ENCODE assay signal across 11 cellular contexts in genomic region chr9:112809351-112809848, GRCh38. TPM values are rescaled to one million over a fixed set of nuclear protein-coding genes. Genes with fewer than 3 reads are reported as not detected.
DNase-seq lines count a peak whose midpoint lies in the region; ATAC-seq and TF ChIP-seq lines count a peak whose summit lies in the region.
"Had no signal": no experiment of that assay in that cellular context is flagged by ENCODE, and none has a peak within 500 bp of the region (broad histone marks: within the 10 kb centered on the region; RNA-seq: fewer than 3 reads in every experiment).

No MANE protein-coding gene starts in this region.

- no peak for TF ChIP-seq EP300 in ovary (IDR thresholded peaks at IDR 0.05)

- in situ Hi-C loops in HAP-1 (cut with MboI; ENCODE audit: low sequenced_read_pairs): no loop called here

- H3K4me1 ChIP-seq in lower lobe of right lung (peaks cover 20% of the 10 kb centered on the region), ovary (ENCODE audit: insufficient read depth) (no peaks in the 10 kb centered on the region), HAP-1 (peaks cover 8% of the 10 kb centered on the region)

- intact Hi-C loops in lower lobe of right lung (cut with DNase I) (no loop called here), ovary (cut with DNase I) (no loop called here)

- H3K4me3 ChIP-seq in lower lobe of right lung (no peak overlapping the region), ovary (no peak overlapping the region), HAP-1 (no peak overlapping the region)
- H3K4me3 ChIP-seq: cardiac muscle cell had no signal

- H3K27ac ChIP-seq in lower lobe of right lung (peak overlapping the region; percentile 58), ovary (no peak overlapping the region)
- H3K27ac ChIP-seq: cardiac muscle cell had no signal

- no peaks in the 10 kb centered on the region for H3K9me3 ChIP-seq in lower lobe of right lung
- H3K9me3 ChIP-seq in ovary: no peaks in the 10 kb centered on the region
- H3K9me3 ChIP-seq in HAP-1: no peaks in the 10 kb centered on the region

- 94 to 95% (median 94%) methylated on average over 7 of the region's 7 CpGs for WGBS in ovary, 3 donors

- TF ChIP-seq CTCF in lower lobe of right lung (IDR thresholded peaks at IDR 0.05) (no peak), ovary (IDR thresholded peaks at IDR 0.05) (no peak)

- no peak for TF ChIP-seq POLR2A in ovary (IDR thresholded peaks at IDR 0.05)

- ATAC-seq in GM18520 (IDR thresholded peaks at IDR 0.05; ENCODE audit: unreplicated experiment): peak; percentile 99
- ATAC-seq in GM21723 (IDR thresholded peaks at IDR 0.05; ENCODE audit: unreplicated experiment): peak; percentile 98
- peak; percentile 99 for ATAC-seq in HG03520 (IDR thresholded peaks at IDR 0.05; ENCODE audit: unreplicated experiment)
- ATAC-seq in lower lobe of right lung: peak; percentile 46 to 78

- H3K36me3 ChIP-seq in lower lobe of right lung (peaks cover 15% of the 10 kb centered on the region), ovary (no peaks in the 10 kb centered on the region), HAP-1 (replicated peaks) (no peaks in the 10 kb centered on the region)
- H3K36me3 ChIP-seq: cardiac muscle cell had no signal

- no peak for DNase-seq in lower lobe of right lung
- DNase-seq in NCI-H1436 (lab: John Stamatoyannopoulos, UW): no peak
- DNase-seq in superior temporal gyrus (ENCODE audit: extremely low spot score): no peak
- no peak for DNase-seq in ovary
- no peak for DNase-seq in HAP-1 (ENCODE audit: low spot score in 2 of 2)
- DNase-seq: NCI-H1105 treated with DMSO at 0.1 percent for 48 hours, trophoblast cell had no signal

- H3K27me3 ChIP-seq in lower lobe of right lung (ENCODE audit: low read depth) (no peaks in the 10 kb centered on the region), ovary (no peaks in the 10 kb centered on the region), HAP-1 (ENCODE audit: low read depth) (no peaks in the 10 kb centered on the region)
- H3K27me3 ChIP-seq: cardiac muscle cell had no signal

RNA-seq across cellular contexts. Expression of gene SNX30, which starts 58.8 kb away (rescaled TPM):
- 67.5 TPM for total RNA-seq in lower lobe of right lung
- total RNA-seq in ovary: 10 to 100 TPM in 2 of 7 donors, 1 to 10 TPM in 5; 7.4 to 11.8 (median 8.8) TPM
- 1 to 10 TPM; 4.3 to 9.5 TPM for polyA plus RNA-seq in ovary
